In the genomic region with DNA sequence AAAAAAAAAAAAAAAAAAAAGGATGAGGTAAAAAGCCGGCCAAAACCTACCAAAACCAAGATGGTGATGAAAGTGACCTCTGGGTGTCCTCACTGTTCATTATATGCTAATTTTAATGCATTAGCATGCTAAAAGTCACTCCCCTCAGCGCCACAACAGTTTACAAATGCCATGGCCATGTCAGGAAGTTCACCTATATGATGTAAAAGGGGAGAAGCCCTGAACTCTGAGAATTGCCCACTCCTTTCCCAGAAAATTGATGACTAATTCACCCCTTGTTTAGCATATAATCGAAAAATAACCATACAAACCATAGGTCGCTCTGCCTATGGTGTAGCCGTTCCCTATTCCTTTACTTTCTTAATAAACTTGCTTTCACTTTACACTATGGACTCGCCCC, we compare ENCODE assay signal across 1 cellular context.
TF ChIP-seq lines count a peak whose summit lies in the region.

No MANE protein-coding gene starts in this region.

TF ChIP-seq in H1, 55 proteins besides CTCF, POLR2A, EP300 and RAD21:
- no peak for TF ChIP-seq CEBPB (IDR thresholded peaks at IDR 0.05; ENCODE audit: low read depth, low read length)
